13 cellular contexts compared by ENCODE assay signal in the genomic region with DNA sequence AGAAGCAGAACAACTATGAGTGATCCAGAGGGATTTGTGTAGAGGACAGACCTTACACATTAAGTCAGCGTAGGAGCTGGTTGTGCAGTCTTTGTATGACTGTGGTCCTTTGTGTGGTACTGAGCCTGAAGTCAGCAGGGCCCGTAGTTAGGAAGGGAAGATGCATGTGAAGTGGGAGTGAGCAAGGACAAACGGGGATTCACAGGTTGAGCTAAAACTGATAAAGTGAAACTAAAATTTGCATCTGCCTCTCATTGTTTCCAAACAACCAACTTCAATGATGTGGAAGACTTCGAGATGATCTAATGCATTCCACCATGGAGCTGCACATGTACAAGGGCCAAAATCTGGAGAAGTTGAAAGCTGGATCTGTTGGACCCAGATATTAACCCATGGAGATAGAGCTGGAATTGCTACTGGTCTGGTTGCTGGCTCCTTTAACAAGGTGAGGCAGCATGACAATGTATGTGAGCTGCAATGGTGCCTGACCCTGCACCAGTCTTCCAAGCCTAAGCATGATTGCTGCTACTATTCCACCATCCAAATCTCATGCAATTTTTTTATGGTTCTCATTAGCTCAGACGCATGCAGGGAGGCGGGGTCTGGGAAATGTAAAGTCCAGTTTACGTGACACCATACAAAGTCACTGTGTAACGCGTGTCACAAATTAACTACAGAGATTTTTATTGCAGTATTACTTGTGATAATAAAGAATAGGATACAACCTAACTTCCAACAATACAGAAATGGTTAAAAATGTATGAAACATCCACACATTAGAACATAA. TPM values are rescaled to one million over a fixed set of nuclear protein-coding genes. Genes with fewer than 3 reads are reported as not detected.
DNase-seq lines count a peak whose midpoint lies in the region; ATAC-seq and TF ChIP-seq lines count a peak whose summit lies in the region.
"Had no signal": no experiment of that assay in that cellular context is flagged by ENCODE, and none has a peak within 500 bp of the region (broad histone marks: within the 10 kb centered on the region; RNA-seq: fewer than 3 reads in every experiment).

No MANE protein-coding gene starts in this region.

- DNase-seq in H4 (ENCODE audit: low spot score) (no peak), mucosa of gallbladder (ENCODE audit: low spot score) (no peak), NCI-H748 (lab: John Stamatoyannopoulos, UW; ENCODE audit: unreplicated experiment) (no peak), COLO668 (lab: John Stamatoyannopoulos, UW; ENCODE audit: unreplicated experiment) (no peak)
- DNase-seq: kidney, occipital lobe, upper lobe of left lung had no signal

- no peaks in the 10 kb centered on the region for H3K79me2 ChIP-seq in Loucy (ENCODE audit: insufficient read depth, low read length)

- no peak overlapping the region for H3K9ac ChIP-seq in Loucy (ENCODE audit: low read depth, low read length, poor library complexity, severe bottlenecking)

- peaks cover 27% of the 10 kb centered on the region for H3K4me1 ChIP-seq in Loucy (ENCODE audit: insufficient read depth, low read length, poor library complexity, severe bottlenecking)
- H3K4me1 ChIP-seq: ascending aorta, upper lobe of left lung had no signal

- no peaks in the 10 kb centered on the region for H3K9me3 ChIP-seq in Loucy (ENCODE audit: insufficient read depth, low read depth, low read length)
- H3K9me3 ChIP-seq: ascending aorta, SJSA1, upper lobe of left lung had no signal

- no peaks in the 10 kb centered on the region for H3K36me3 ChIP-seq in Loucy (ENCODE audit: insufficient read depth, low read length)
- H3K36me3 ChIP-seq: ascending aorta, SJSA1, upper lobe of left lung had no signal

- H3F3A ChIP-seq in Loucy (ENCODE audit: low read depth): no peaks in the 10 kb centered on the region

- peak overlapping the region; percentile 2 for H3K4me2 ChIP-seq in Loucy (ENCODE audit: low read depth, low read length, poor library complexity, severe bottlenecking)

- no peak for TF ChIP-seq CTCF in Loucy (conservative IDR thresholded peaks at IDR 0.05; ENCODE audit: low read length)

- H3K9me2 ChIP-seq in Loucy (replicated peaks; ENCODE audit: low read depth, low read length): no peaks in the 10 kb centered on the region

- H3K4me3 ChIP-seq in GM08714 (ENCODE audit: low read length): peak overlapping the region; percentile 29; the same call in 1 of the 2 replicates
- no peak overlapping the region for H3K4me3 ChIP-seq in Loucy (ENCODE audit: low read length, poor library complexity, severe bottlenecking)
- H3K4me3 ChIP-seq: ascending aorta, SJSA1, upper lobe of left lung had no signal

- no peaks in the 10 kb centered on the region for H4K20me1 ChIP-seq in Loucy (ENCODE audit: insufficient read depth, low read length, poor library complexity, severe bottlenecking)

- H2AFZ ChIP-seq in Loucy (ENCODE audit: low read length): 0 out of 2 replicates have a peak overlapping the region, but pooled peaks have one; percentile 18

- H3K27me3 ChIP-seq in Loucy (ENCODE audit: insufficient read depth, low read length, poor library complexity, severe bottlenecking): no peaks in the 10 kb centered on the region
- H3K27me3 ChIP-seq: ascending aorta, SJSA1, upper lobe of left lung had no signal

- ATAC-seq in GM19025 (IDR thresholded peaks at IDR 0.05; ENCODE audit: low read depth, unreplicated experiment) (peak; percentile 59), HG02588 (IDR thresholded peaks at IDR 0.05; ENCODE audit: unreplicated experiment) (peak; percentile 73)

RNA-seq across cellular contexts. Expression of a gene that starts 12.1 kb away (rescaled TPM):
- total RNA-seq in H4 (2014; rRNA removed; shearing (Covaris generic)): 38.0 and 39.3 TPM in 2 replicates
- total RNA-seq in mucosa of gallbladder: 126 TPM
